In genomic region chr11:130518164-130518563, GRCh38 we compare ENCODE assay signal across 20 cellular contexts.
DNase-seq lines count a peak whose midpoint lies in the region; ATAC-seq, FAIRE-seq and TF ChIP-seq lines count a peak whose summit lies in the region.
"Had no signal": no experiment of that assay in that cellular context is flagged by ENCODE, and none has a peak within 500 bp of the region (broad histone marks: within the 10 kb centered on the region; RNA-seq: fewer than 3 reads in every experiment).

No MANE protein-coding gene starts in this region.

- no peak overlapping the region for H3K27ac ChIP-seq in small intestine (ENCODE audit: low read depth in 1 of 2, low read length in 1 of 2)
- no peak overlapping the region for H3K27ac ChIP-seq in aorta (ENCODE audit: low read depth in 1 of 2, low read length in 2 of 2)
- H3K27ac ChIP-seq: BLaER1, C4-2B had no signal

- 13 to 59% (median 29%) methylated on average over 4 of the region's 4 CpGs for WGBS in small intestine, 3 donors
- WGBS in aorta, 2 donors: 83 to 93% methylated on average over 4 of the region's 4 CpGs

- no peak for TF ChIP-seq CTCF in bronchial epithelial cell (IDR thresholded peaks at IDR 0.05; ENCODE audit: insufficient read depth, low read length, severe bottlenecking)

- H3K4me3 ChIP-seq in bronchial epithelial cell (ENCODE audit: low read depth, low read length): no peak overlapping the region
- no peak overlapping the region for H3K4me3 ChIP-seq in small intestine (ENCODE audit: low read depth in 1 of 2, low read length in 2 of 2)
- H3K4me3 ChIP-seq in aorta (ENCODE audit: low read length in 2 of 2): no peak overlapping the region
- H3K4me3 ChIP-seq: BLaER1, GM12878 had no signal

- H3K9me3 ChIP-seq in small intestine (ENCODE audit: control insufficient read depth, low read depth) (no peaks in the 10 kb centered on the region), aorta (ENCODE audit: control insufficient read depth, low read length) (no peaks in the 10 kb centered on the region)
- H3K9me3 ChIP-seq: BLaER1 had no signal

- DNase-seq in bronchial epithelial cell (ENCODE audit: low read depth) (peak; percentile 15), left colon (no peak), small intestine (peak; percentile 71), NCI-H748 treated with DMSO at 0.1 percent for 48 hours (lab: John Stamatoyannopoulos, UW) (no peak), kidney tubule cell (ENCODE audit: low spot score) (no peak), aorta (no peak)
- DNase-seq: CD4-positive, CD25-positive, alpha-beta regulatory T cell; CD8-positive, alpha-beta T cell; DMS 273 treated with DMSO at 0.1 percent for 48 hours; DMS79; EL; GDM1; GOT3; H7; HCEC 1CT had no signal

- no peaks in the 10 kb centered on the region for H3K27me3 ChIP-seq in bronchial epithelial cell (ENCODE audit: control insufficient read depth, insufficient read depth, low read length)
- no peaks in the 10 kb centered on the region for H3K27me3 ChIP-seq in small intestine (ENCODE audit: control insufficient read depth in 2 of 2, insufficient read depth in 2 of 2, low read length in 2 of 2)
- no peaks in the 10 kb centered on the region for H3K27me3 ChIP-seq in aorta (ENCODE audit: control insufficient read depth in 1 of 2, insufficient read depth in 2 of 2, low read length in 1 of 2)
- H3K27me3 ChIP-seq: BLaER1 had no signal

- ATAC-seq in left colon (peak; percentile 83), aorta (ENCODE audit: low FRiP score) (no peak)
- ATAC-seq: CD8-positive, alpha-beta T cell; GM12878 had no signal

- FAIRE-seq in bronchial epithelial cell (lab: Jason Lieb, UNC) (no peak), small intestine (lab: Jason Lieb, UNC) (no peak)
- FAIRE-seq: A204.1, D721Med, GM12878 had no signal

- H3K36me3 ChIP-seq in bronchial epithelial cell (ENCODE audit: control insufficient read depth, insufficient read depth, low read length) (no peaks in the 10 kb centered on the region), small intestine (ENCODE audit: control insufficient read depth in 2 of 2, insufficient read depth in 2 of 2, low read length in 2 of 2) (no peaks in the 10 kb centered on the region), aorta (ENCODE audit: control insufficient read depth in 1 of 2, insufficient read depth in 2 of 2, low read length in 1 of 2) (no peaks in the 10 kb centered on the region)
- H3K36me3 ChIP-seq: BLaER1 had no signal

- intact Hi-C loops in left colon (cut with DNase I, micrococcal nuclease): no loop called here
- intact Hi-C loops in aorta (cut with DNase I): loop anchor here in 1 of 2 donors (5.0 kb wide), 1 partner anchor 41 kb away; no protein-coding TSS in a partner anchor

- no peaks in the 10 kb centered on the region for H3K4me1 ChIP-seq in small intestine (ENCODE audit: control insufficient read depth in 2 of 2, insufficient read depth in 1 of 2, low read depth in 1 of 2, low read length in 1 of 2)
- H3K4me1 ChIP-seq in aorta (ENCODE audit: control insufficient read depth in 1 of 2, insufficient read depth in 2 of 2, low read length in 2 of 2): no peaks in the 10 kb centered on the region

Comparison
In these comparisons a context has a peak if more than half of its experiments do, and no peak if none do; other contexts are left out.
1. DNase-seq: peak in bronchial epithelial cell (single experiment) and small intestine (single experiment); none in left colon (0 of 2), NCI-H748 treated with DMSO at 0.1 percent for 48 hours (single experiment), kidney tubule cell (single experiment) and aorta (0 of 2).